Comparison of ENCODE assay signal across 24 cellular contexts in the genomic region with DNA sequence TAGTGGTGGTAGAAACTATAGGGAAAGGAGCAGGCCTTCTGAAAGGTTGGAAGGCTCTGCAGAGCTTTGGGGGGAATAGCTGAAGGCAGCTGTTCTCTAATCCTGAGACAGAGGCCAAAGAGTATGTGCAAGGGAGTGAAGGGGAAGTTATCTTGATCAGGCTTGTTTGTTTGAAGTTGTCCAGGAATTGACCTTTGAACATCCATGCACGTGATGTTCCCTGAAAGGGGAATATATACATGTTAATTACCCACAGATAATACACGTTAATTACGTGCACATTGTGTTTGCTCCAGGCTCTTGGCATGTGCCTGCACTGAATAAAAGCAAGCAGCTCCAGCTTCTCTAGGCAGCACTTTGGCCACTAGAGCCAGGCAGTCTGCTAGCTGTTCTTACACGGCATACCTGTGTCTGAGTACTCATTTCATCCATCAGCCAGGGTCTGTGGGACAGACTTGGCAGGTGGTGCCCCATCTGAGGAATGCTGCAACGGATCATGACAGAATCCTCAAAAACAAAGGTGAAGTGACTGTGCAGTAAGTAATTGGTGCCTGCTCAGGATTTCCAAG.
"Had no signal": no experiment of that assay in that cellular context is flagged by ENCODE, and none has a peak within 500 bp of the region (broad histone marks: within the 10 kb centered on the region; RNA-seq: fewer than 3 reads in every experiment).

No MANE protein-coding gene starts in this region.

- H3K9me3 ChIP-seq: ascending aorta, pancreas, psoas muscle, thoracic aorta, upper lobe of left lung had no signal

- DNase-seq: activated CD4-positive, alpha-beta T cell treated with anti-CD3 and anti-CD28 coated beads, Interleukin-2, amount 50 U/mL, for 4 hours; activated CD4-positive, CD25-positive, alpha-beta regulatory T cell treated with anti-CD3 and anti-CD28 coated beads, Interleukin-2, amount 50 U/mL, for 72 hours; activated CD8-positive, alpha-beta memory T cell treated with anti-CD3 and anti-CD28 coated beads for 24 hours; activated CD8-positive, alpha-beta memory T cell treated with anti-CD3 and anti-CD28 coated beads, Interleukin-2, amount 50 U/mL, for 4 hours; activated T-cell treated with anti-CD3 and anti-CD28 coated beads, Interleukin-2, amount 50 U/mL, for 24 hours; brain microvascular endothelial cell; caudate nucleus; effector memory CD4-positive, alpha-beta T cell; hypothalamus; mesenchymal stem cell; nephron progenitor cell; pancreas; psoas muscle; stimulated activated CD4-positive, alpha-beta T cell treated with anti-CD3 and anti-CD28 coated beads, Interleukin-4, amount 100 ng/mL, for 24 hours; stimulated activated naive CD4-positive, alpha-beta T cell treated with Interleukin-2 at 50 U/mL for 16 hours; upper lobe of left lung; WERI-Rb-1 had no signal

- H3K27me3 ChIP-seq: ascending aorta, brain microvascular endothelial cell, pancreas, right atrium auricular region, upper lobe of left lung had no signal

- H3K36me3 ChIP-seq: ascending aorta, brain microvascular endothelial cell, pancreas, right atrium auricular region, thoracic aorta, upper lobe of left lung, WERI-Rb-1 had no signal

- ATAC-seq: activated naive CD4-positive, alpha-beta T cell treated with anti-CD3 and anti-CD28 coated beads, Interleukin-2, amount 50 U/mL, for 72 hours; activated T-helper 17 cell treated with anti-CD3 and anti-CD28 coated beads, Interleukin-2, amount 50 U/mL, for 72 hours; pancreas; psoas muscle had no signal

- FAIRE-seq: frontal cortex, pancreas, TTC549 had no signal

- H3K4me3 ChIP-seq: ascending aorta, pancreas, psoas muscle, right atrium auricular region, thoracic aorta, upper lobe of left lung had no signal

- H3K27ac ChIP-seq: ascending aorta, brain microvascular endothelial cell, pancreas, psoas muscle, right atrium auricular region, thoracic aorta, upper lobe of left lung, WERI-Rb-1 had no signal

- H3K4me1 ChIP-seq: ascending aorta, pancreas, psoas muscle, right atrium auricular region, upper lobe of left lung had no signal
